ENCODE assay signal across 9 cellular contexts in genomic region chrX:74535211-74535621, GRCh38.
DNase-seq lines count a peak whose midpoint lies in the region; ATAC-seq, FAIRE-seq and TF ChIP-seq lines count a peak whose summit lies in the region.
"Had no signal": no experiment of that assay in that cellular context is flagged by ENCODE, and none has a peak within 500 bp of the region (broad histone marks: within the 10 kb centered on the region; RNA-seq: fewer than 3 reads in every experiment).

No MANE protein-coding gene starts in this region.

- peaks cover 6% of the 10 kb centered on the region for H3K36me3 Mint-ChIP-seq in chondrocyte (ENCODE audit: low read depth)

- ATAC-seq in HG02885 (IDR thresholded peaks at IDR 0.05; ENCODE audit: poor library complexity, unreplicated experiment), result peak; percentile 37
- ATAC-seq in stimulated activated naive CD8-positive, alpha-beta T cell treated with anti-CD3 and anti-CD28 coated beads, Interleukin-15, amount 100 ng/mL, for 72 hours, result no peak

- peak overlapping the region; percentile 24 for H3K4me3 ChIP-seq in OCI-LY7 (ENCODE audit: low read depth, low read length, poor library complexity, severe bottlenecking)
- peak overlapping the region in 1 of 3 experiments; percentile 59 for H3K4me3 ChIP-seq in keratinocyte (ENCODE audit: control insufficient read depth in 2 of 3, extremely low read depth in 1 of 3, insufficient read depth in 2 of 3, low read depth in 1 of 3, low read length in 3 of 3)

- H3K9me2 ChIP-seq in OCI-LY7 (ENCODE audit: insufficient read depth, low read length), result no peaks in the 10 kb centered on the region

- H4K20me1 ChIP-seq in OCI-LY7 (ENCODE audit: insufficient read depth, low read length) (no peaks in the 10 kb centered on the region), keratinocyte (ENCODE audit: control insufficient read depth, extremely low read depth, insufficient read depth, low read length) (no peaks in the 10 kb centered on the region)

- no peaks in the 10 kb centered on the region for H3K79me2 ChIP-seq in OCI-LY7 (ENCODE audit: insufficient read depth, low read depth, low read length)
- no peaks in the 10 kb centered on the region for H3K79me2 ChIP-seq in keratinocyte (ENCODE audit: control insufficient read depth, insufficient read depth, low read length)

- no peaks in the 10 kb centered on the region for H3K9me3 ChIP-seq in OCI-LY7 (ENCODE audit: low read length)
- no peaks in the 10 kb centered on the region for H3K9me3 ChIP-seq in keratinocyte (ENCODE audit: control insufficient read depth, low read depth, low read length)

- peaks cover 19% of the 10 kb centered on the region for H3K4me1 Mint-ChIP-seq in chondrocyte (ENCODE audit: low read depth)
- H3K4me1 Mint-ChIP-seq in stimulated activated naive CD8-positive, alpha-beta T cell treated with anti-CD3 and anti-CD28 coated beads, Interleukin-15, amount 100 ng/mL, for 72 hours, result peaks cover 17% of the 10 kb centered on the region

- no peak for TF ChIP-seq POLR2A in GM12891 (IDR thresholded peaks at IDR 0.05; ENCODE audit: low read depth, low read length)

- DNase-seq in GM03348 (ENCODE audit: low spot score) (peak; percentile 43), OCI-LY7 (ENCODE audit: low spot score) (peak; percentile 10), chondrocyte (ENCODE audit: low spot score) (no peak), keratinocyte (ENCODE audit: low read depth, low spot score) (no peak), GM12891 (ENCODE audit: insufficient read length, low spot score) (no peak), KBM-7 (no peak)
- peak; percentile 0 to 10 for DNase-seq in stimulated activated naive CD8-positive, alpha-beta T cell treated with anti-CD3 and anti-CD28 coated beads, Interleukin-15, amount 100 ng/mL, for 72 hours

- H3K4me3 Mint-ChIP-seq in chondrocyte (ENCODE audit: unreplicated experiment), result peak overlapping the region; percentile 73
- H3K4me3 Mint-ChIP-seq in stimulated activated naive CD8-positive, alpha-beta T cell treated with anti-CD3 and anti-CD28 coated beads, Interleukin-15, amount 100 ng/mL, for 72 hours, result peak overlapping the region; percentile 79 to 84

- H3K36me3 ChIP-seq in OCI-LY7 (ENCODE audit: insufficient read depth, low read length) (no peaks in the 10 kb centered on the region), keratinocyte (ENCODE audit: control insufficient read depth in 2 of 2, extremely low read depth in 1 of 2, insufficient read depth in 2 of 2, low read length in 2 of 2) (no peaks in the 10 kb centered on the region)

- H2AFZ ChIP-seq in OCI-LY7 (ENCODE audit: low read length), result peak overlapping the region; percentile 46; the same call in 1 of the 2 replicates
- no peak overlapping the region for H2AFZ ChIP-seq in keratinocyte (ENCODE audit: control insufficient read depth, low read length)

- peak; percentile 49 for TF ChIP-seq CTCF in OCI-LY7 (conservative IDR thresholded peaks at IDR 0.05; ENCODE audit: low read length)
- TF ChIP-seq CTCF in chondrocyte (IDR thresholded peaks at IDR 0.05), result peak; percentile 73
- TF ChIP-seq CTCF in keratinocyte (optimal IDR thresholded peaks at IDR 0.05 in 1 of 3, IDR thresholded peaks at IDR 0.05 in 1 of 3, conservative IDR thresholded peaks at IDR 0.05 in 1 of 3; ENCODE audit: extremely low read depth in 1 of 3, insufficient read depth in 2 of 3, low read length in 3 of 3), result peak in 1 of 3 experiments; percentile 28

- peaks cover 3% of the 10 kb centered on the region for H3K9me3 Mint-ChIP-seq in chondrocyte (ENCODE audit: low read depth)
- H3K9me3 Mint-ChIP-seq in stimulated activated naive CD8-positive, alpha-beta T cell treated with anti-CD3 and anti-CD28 coated beads, Interleukin-15, amount 100 ng/mL, for 72 hours, result no peaks in the 10 kb centered on the region

- no TSS peak for BruUV-seq in OCI-LY7 (replicated peaks; lab: Mats Ljungman, UMichigan)

- intact Hi-C loops in OCI-LY7 (cut with micrococcal nuclease; ENCODE audit: unreplicated experiment), result no loop called here

- in situ Hi-C loops in KBM-7 (cut with MboI; ENCODE audit: low pct_unique_long_range_greater_than_20kb, low sequenced_read_pairs), result no loop called here

- no peaks in the 10 kb centered on the region for H3K4me1 ChIP-seq in OCI-LY7 (ENCODE audit: insufficient read depth, low read length, poor library complexity, severe bottlenecking)
- peaks cover 6% of the 10 kb centered on the region for H3K4me1 ChIP-seq in keratinocyte (ENCODE audit: control insufficient read depth, extremely low read depth, insufficient read depth, low read length)

- H3K27me3 ChIP-seq in keratinocyte (ENCODE audit: control insufficient read depth, extremely low read depth, insufficient read depth, low read length), result no peaks in the 10 kb centered on the region

- dilution Hi-C loops in keratinocyte (cut with MboI; ENCODE audit: extremely low pct_ligation_motif_present, low sequenced_read_pairs), result no loop called here

- FAIRE-seq in keratinocyte (lab: Jason Lieb, UNC) (no peak), GM12891 (lab: Jason Lieb, UNC) (no peak)
- FAIRE-seq: colon had no signal

- POLR2A ChIA-PET in OCI-LY7 (lab: Charles Lee), result no interaction called here

- no peaks in the 10 kb centered on the region for H3K27me3 Mint-ChIP-seq in chondrocyte (ENCODE audit: low read depth)
- H3K27me3 Mint-ChIP-seq in stimulated activated naive CD8-positive, alpha-beta T cell treated with anti-CD3 and anti-CD28 coated beads, Interleukin-15, amount 100 ng/mL, for 72 hours, result no peaks in the 10 kb centered on the region

- H3K9me1 ChIP-seq in keratinocyte (ENCODE audit: control insufficient read depth, extremely low read depth, insufficient read depth, low read length), result no peaks in the 10 kb centered on the region

- H3K4me2 ChIP-seq in OCI-LY7 (ENCODE audit: low read length), result peak overlapping the region; percentile 52; the same call in 1 of the 2 replicates
- H3K4me2 ChIP-seq in keratinocyte (ENCODE audit: control insufficient read depth, extremely low read depth, insufficient read depth, low read depth, low read length), result peak overlapping the region; percentile 62

- CTCF ChIA-PET in OCI-LY7 (lab: Charles Lee; ENCODE audit: unreplicated experiment), result no interaction called here

- H3K9ac ChIP-seq in keratinocyte (ENCODE audit: control insufficient read depth, extremely low read depth, insufficient read depth, low read length), result no peak overlapping the region

- H3K27ac ChIP-seq in OCI-LY7 (ENCODE audit: low read depth, low read length, poor library complexity, severe bottlenecking) (no peak overlapping the region), keratinocyte (ENCODE audit: control insufficient read depth, insufficient read depth, low read length) (no peak overlapping the region)

- peak overlapping the region; percentile 95 for H3K27ac Mint-ChIP-seq in chondrocyte (ENCODE audit: unreplicated experiment)
- peak overlapping the region in 1 of 2 donors; percentile 65 for H3K27ac Mint-ChIP-seq in stimulated activated naive CD8-positive, alpha-beta T cell treated with anti-CD3 and anti-CD28 coated beads, Interleukin-15, amount 100 ng/mL, for 72 hours

TF ChIP-seq in GM12891, 5 proteins besides CTCF, POLR2A, EP300 and RAD21:
- TF ChIP-seq SPI1 (IDR thresholded peaks at IDR 0.05; ENCODE audit: low read depth, low read length), result no peak

Comparison
In these comparisons a context has a peak if more than half of its experiments do, and no peak if none do; other contexts are left out.
1. DNase-seq: peak in GM03348 (single experiment), OCI-LY7 (single experiment) and stimulated activated naive CD8-positive, alpha-beta T cell treated with anti-CD3 and anti-CD28 coated beads, Interleukin-15, amount 100 ng/mL, for 72 hours (2 of 2); none in chondrocyte (single experiment), keratinocyte (single experiment), GM12891 (single experiment) and KBM-7 (single experiment).